In genomic region chr5:206406-206805, GRCh38 we compare ENCODE assay signal across 18 cellular contexts. TPM values are rescaled to one million over a fixed set of nuclear protein-coding genes. Genes with fewer than 3 reads are reported as not detected.
A peak's percentile ranks its signal among the peaks of the same experiment; 100 is the strongest.
DNase-seq lines count a peak whose midpoint lies in the region; ATAC-seq and TF ChIP-seq lines count a peak whose summit lies in the region.
"Had no signal": no experiment of that assay in that cellular context is flagged by ENCODE, and none has a peak within 500 bp of the region (broad histone marks: within the 10 kb centered on the region; RNA-seq: fewer than 3 reads in every experiment).

No MANE protein-coding gene starts in this region.

- peak; percentile 3 for DNase-seq in GM20000 (ENCODE audit: low spot score)
- DNase-seq in glomerular visceral epithelial cell (ENCODE audit: extremely low spot score), result peak; percentile 21
- DNase-seq in retinal pigment epithelial cell (ENCODE audit: low read depth), result peak; percentile 29
- DNase-seq in activated CD4-positive, alpha-beta T cell treated with anti-CD3 and anti-CD28 coated beads, Interleukin-2, amount 50 U/mL, for 4 hours, result no peak
- DNase-seq in NCI-H1436 (lab: John Stamatoyannopoulos, UW), result no peak
- no peak for DNase-seq in left lobe of liver (ENCODE audit: low spot score)
- DNase-seq: activated CD8-positive, alpha-beta memory T cell treated with anti-CD3 and anti-CD28 coated beads, Interleukin-2, amount 50 U/mL, for 48 hours; activated naive CD8-positive, alpha-beta T cell treated with anti-CD3 and anti-CD28 coated beads, Interleukin-2, amount 10 ng/mL, durations not matched to agents 7 days and 5 days; BE2C; NCI-H2171; nephron progenitor cell; stimulated activated naive CD4-positive, alpha-beta T cell treated with Interleukin-2 at 50 U/mL for 16 hours; T-helper 17 cell had no signal

- TF ChIP-seq CTCF in GM20000 (IDR thresholded peaks at IDR 0.05; ENCODE audit: extremely low read depth, missing control alignments) (no peak), retinal pigment epithelial cell (conservative IDR thresholded peaks at IDR 0.05; ENCODE audit: low read depth, low read length) (no peak)

- ATAC-seq in SK-N-SH treated with all-trans-retinoic acid at 6 μM for 48 hours (peak; percentile 97), left lobe of liver (no peak), HG02763 (IDR thresholded peaks at IDR 0.05; ENCODE audit: unreplicated experiment) (no peak)
- ATAC-seq: activated CD4-positive, CD25-positive, alpha-beta regulatory T cell treated with anti-CD3 and anti-CD28 coated beads, Interleukin-2, amount 50 U/mL, for 24 hours; esophagus mucosa; T-helper 17 cell had no signal

- no peak overlapping the region for H3K4me3 ChIP-seq in retinal pigment epithelial cell (ENCODE audit: low read length)

TF ChIP-seq in SK-N-SH treated with all-trans-retinoic acid at 6 μM for 48 hours, 23 proteins besides CTCF, POLR2A, EP300 and RAD21:
- no peak for TF ChIP-seq ISL1 (CRISPR knock-in tag; IDR thresholded peaks at IDR 0.05)
- TF ChIP-seq, protein P1, sequence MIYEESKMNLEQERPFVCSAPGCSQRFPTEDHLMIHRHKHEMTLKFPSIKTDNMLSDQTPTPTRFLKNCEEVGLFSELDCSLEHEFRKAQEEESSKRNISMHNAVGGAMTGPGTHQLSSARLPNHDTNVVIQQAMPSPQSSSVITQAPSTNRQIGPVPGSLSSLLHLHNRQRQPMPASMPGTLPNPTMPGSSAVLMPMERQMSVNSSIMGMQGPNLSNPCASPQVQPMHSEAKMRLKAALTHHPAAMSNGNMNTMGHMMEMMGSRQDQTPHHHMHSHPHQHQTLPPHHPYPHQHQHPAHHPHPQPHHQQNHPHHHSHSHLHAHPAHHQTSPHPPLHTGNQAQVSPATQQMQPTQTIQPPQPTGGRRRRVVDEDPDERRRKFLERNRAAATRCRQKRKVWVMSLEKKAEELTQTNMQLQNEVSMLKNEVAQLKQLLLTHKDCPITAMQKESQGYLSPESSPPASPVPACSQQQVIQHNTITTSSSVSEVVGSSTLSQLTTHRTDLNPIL (CRISPR knock-in tag; IDR thresholded peaks at IDR 0.05; ENCODE audit: low read depth), result no peak
- no peak for TF ChIP-seq SNAI2 (CRISPR knock-in tag; IDR thresholded peaks at IDR 0.05)
- TF ChIP-seq OSR1 (CRISPR knock-in tag; IDR thresholded peaks at IDR 0.05), result no peak
- no peak for TF ChIP-seq CSRNP3 (CRISPR knock-in tag; IDR thresholded peaks at IDR 0.05)
- no peak for TF ChIP-seq ESRRG (CRISPR knock-in tag; IDR thresholded peaks at IDR 0.05)
- TF ChIP-seq, protein P2, sequence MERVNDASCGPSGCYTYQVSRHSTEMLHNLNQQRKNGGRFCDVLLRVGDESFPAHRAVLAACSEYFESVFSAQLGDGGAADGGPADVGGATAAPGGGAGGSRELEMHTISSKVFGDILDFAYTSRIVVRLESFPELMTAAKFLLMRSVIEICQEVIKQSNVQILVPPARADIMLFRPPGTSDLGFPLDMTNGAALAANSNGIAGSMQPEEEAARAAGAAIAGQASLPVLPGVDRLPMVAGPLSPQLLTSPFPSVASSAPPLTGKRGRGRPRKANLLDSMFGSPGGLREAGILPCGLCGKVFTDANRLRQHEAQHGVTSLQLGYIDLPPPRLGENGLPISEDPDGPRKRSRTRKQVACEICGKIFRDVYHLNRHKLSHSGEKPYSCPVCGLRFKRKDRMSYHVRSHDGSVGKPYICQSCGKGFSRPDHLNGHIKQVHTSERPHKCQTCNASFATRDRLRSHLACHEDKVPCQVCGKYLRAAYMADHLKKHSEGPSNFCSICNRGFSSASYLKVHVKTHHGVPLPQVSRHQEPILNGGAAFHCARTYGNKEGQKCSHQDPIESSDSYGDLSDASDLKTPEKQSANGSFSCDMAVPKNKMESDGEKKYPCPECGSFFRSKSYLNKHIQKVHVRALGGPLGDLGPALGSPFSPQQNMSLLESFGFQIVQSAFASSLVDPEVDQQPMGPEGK (CRISPR knock-in tag; IDR thresholded peaks at IDR 0.05; ENCODE audit: borderline replicate concordance), result no peak
- TF ChIP-seq ARNTL (CRISPR knock-in tag; IDR thresholded peaks at IDR 0.05; ENCODE audit: borderline replicate concordance, low read depth), result no peak
- TF ChIP-seq ZNF565 (CRISPR knock-in tag; conservative IDR thresholded peaks at IDR 0.05; ENCODE audit: low read depth), result no peak
- TF ChIP-seq POU6F1 (CRISPR knock-in tag; IDR thresholded peaks at IDR 0.05; ENCODE audit: borderline replicate concordance, low read depth), result no peak

RNA-seq across cellular contexts. Expression of gene CCDC127, which starts 11.5 kb away (rescaled TPM):
- total RNA-seq in left lobe of liver, result 3.1 TPM

RNA-seq across cellular contexts. Expression of gene SDHA, which starts 11.7 kb away (rescaled TPM):
- 232 TPM for total RNA-seq in left lobe of liver

RNA-seq across cellular contexts. Expression of gene LRRC14B, which starts 15.1 kb away (rescaled TPM):
- not detected for total RNA-seq in left lobe of liver
- total RNA-seq: esophagus mucosa, lung microvascular endothelial cell, T-helper 17 cell had no signal

Comparison
In these comparisons a context has a peak if more than half of its experiments do, and no peak if none do; other contexts are left out.
1. DNase-seq: peak in GM20000 (single experiment), glomerular visceral epithelial cell (single experiment) and retinal pigment epithelial cell (single experiment); none in activated CD4-positive, alpha-beta T cell treated with anti-CD3 and anti-CD28 coated beads, Interleukin-2, amount 50 U/mL, for 4 hours (0 of 2), NCI-H1436 (single experiment) and left lobe of liver (single experiment).